1 cellular context compared by ENCODE assay signal in genomic region chr11:115379528-115379927, GRCh38.
TF ChIP-seq lines count a peak whose summit lies in the region.

No MANE protein-coding gene starts in this region.

TF ChIP-seq in SK-N-SH, 30 proteins besides CTCF, POLR2A, EP300 and RAD21 (continued from another document):
- TF ChIP-seq, protein P1, sequence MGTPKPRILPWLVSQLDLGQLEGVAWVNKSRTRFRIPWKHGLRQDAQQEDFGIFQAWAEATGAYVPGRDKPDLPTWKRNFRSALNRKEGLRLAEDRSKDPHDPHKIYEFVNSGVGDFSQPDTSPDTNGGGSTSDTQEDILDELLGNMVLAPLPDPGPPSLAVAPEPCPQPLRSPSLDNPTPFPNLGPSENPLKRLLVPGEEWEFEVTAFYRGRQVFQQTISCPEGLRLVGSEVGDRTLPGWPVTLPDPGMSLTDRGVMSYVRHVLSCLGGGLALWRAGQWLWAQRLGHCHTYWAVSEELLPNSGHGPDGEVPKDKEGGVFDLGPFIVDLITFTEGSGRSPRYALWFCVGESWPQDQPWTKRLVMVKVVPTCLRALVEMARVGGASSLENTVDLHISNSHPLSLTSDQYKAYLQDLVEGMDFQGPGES (IDR thresholded peaks at IDR 0.05; ENCODE audit: low read depth, low read length), result no peak
- TF ChIP-seq SMC3 (IDR thresholded peaks at IDR 0.05; ENCODE audit: low read depth, low read length) (no peak), RXRA (IDR thresholded peaks at IDR 0.05; ENCODE audit: borderline replicate concordance, low read depth) (no peak), GABPA (IDR thresholded peaks at IDR 0.05; ENCODE audit: low read depth) (no peak), EZH2phosphoT487 (IDR thresholded peaks at IDR 0.05; ENCODE audit: borderline replicate concordance, low read depth) (no peak)
- TF ChIP-seq, protein P2, sequence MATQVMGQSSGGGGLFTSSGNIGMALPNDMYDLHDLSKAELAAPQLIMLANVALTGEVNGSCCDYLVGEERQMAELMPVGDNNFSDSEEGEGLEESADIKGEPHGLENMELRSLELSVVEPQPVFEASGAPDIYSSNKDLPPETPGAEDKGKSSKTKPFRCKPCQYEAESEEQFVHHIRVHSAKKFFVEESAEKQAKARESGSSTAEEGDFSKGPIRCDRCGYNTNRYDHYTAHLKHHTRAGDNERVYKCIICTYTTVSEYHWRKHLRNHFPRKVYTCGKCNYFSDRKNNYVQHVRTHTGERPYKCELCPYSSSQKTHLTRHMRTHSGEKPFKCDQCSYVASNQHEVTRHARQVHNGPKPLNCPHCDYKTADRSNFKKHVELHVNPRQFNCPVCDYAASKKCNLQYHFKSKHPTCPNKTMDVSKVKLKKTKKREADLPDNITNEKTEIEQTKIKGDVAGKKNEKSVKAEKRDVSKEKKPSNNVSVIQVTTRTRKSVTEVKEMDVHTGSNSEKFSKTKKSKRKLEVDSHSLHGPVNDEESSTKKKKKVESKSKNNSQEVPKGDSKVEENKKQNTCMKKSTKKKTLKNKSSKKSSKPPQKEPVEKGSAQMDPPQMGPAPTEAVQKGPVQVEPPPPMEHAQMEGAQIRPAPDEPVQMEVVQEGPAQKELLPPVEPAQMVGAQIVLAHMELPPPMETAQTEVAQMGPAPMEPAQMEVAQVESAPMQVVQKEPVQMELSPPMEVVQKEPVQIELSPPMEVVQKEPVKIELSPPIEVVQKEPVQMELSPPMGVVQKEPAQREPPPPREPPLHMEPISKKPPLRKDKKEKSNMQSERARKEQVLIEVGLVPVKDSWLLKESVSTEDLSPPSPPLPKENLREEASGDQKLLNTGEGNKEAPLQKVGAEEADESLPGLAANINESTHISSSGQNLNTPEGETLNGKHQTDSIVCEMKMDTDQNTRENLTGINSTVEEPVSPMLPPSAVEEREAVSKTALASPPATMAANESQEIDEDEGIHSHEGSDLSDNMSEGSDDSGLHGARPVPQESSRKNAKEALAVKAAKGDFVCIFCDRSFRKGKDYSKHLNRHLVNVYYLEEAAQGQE (IDR thresholded peaks at IDR 0.05; ENCODE audit: low read depth, low read length), result no peak
TF ChIP-seq in SK-N-SH: peak in this region for 0.
